ENCODE assay signal across 8 cellular contexts in the genomic region with DNA sequence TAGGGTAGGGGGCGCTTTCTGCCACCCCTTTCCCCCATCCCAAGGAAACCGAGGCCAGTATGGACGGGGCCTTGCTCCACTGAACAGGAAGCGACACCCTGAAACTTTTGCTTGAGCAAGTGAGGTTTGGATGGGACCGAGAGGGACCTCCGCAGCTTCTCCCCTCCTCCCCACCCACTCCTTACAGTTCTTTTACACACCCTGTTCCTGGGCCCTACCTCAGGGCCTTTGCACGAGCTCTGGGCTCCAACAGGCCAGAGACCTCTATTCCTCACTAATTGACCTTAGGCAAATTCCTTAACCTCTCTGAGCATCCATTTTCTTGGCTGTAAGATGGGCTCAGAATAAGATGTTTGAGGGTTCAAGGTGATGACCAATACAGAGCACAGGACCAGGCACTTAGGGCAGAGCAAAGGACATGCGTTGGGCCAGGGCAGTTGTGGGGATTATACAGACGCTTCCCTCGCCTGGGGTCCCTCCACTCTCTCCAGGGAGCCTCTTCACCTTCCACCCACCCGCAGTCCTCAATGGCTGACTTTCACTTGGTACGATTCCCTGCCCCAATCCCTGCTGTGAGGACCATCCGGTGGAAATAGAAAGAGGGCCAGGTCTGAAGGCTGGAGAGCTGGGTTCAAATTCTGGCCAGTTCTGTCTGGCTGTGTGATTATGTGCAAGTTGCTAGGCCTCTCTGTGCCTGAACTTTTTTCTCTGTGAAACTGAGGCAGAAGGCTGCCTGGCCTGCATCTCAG.
DNase-seq lines count a peak whose midpoint lies in the region; TF ChIP-seq lines count a peak whose summit lies in the region.

No MANE protein-coding gene starts in this region.

- POLR2A ChIA-PET in HEK293 (lab: Yijun Ruan, JAX) = interaction anchor here (0.5 kb wide), 1 partner anchor 273 kb away, joined by 3 read pairs; no protein-coding TSS in a partner anchor

- H3K27me3 ChIP-seq in iPS-18a (ENCODE audit: control insufficient read depth, insufficient read depth, low read length) = peaks cover 21% of the 10 kb centered on the region

- CTCF ChIA-PET in HEK293 (lab: Yijun Ruan, JAX) = interaction anchor here (0.7 kb wide), 1 partner anchor 50 kb away, joined by 3 read pairs; no protein-coding TSS in a partner anchor

- no peak overlapping the region for H3K9ac ChIP-seq in iPS-18a (ENCODE audit: low read length)

- H3K36me3 ChIP-seq in HEK293 (ENCODE audit: control insufficient read depth in 2 of 2, insufficient read depth in 1 of 2, low read length in 2 of 2) (no peaks in the 10 kb centered on the region), iPS-18a (ENCODE audit: control insufficient read depth, low read depth, low read length) (no peaks in the 10 kb centered on the region)

- DNase-seq in activated T-helper 1 cell treated with anti-CD3 and anti-CD28 coated beads, Interleukin-12 subunit alpha, Interleukin-12 subunit beta, Interleukin-2, Interleukin-4 antibody, amounts not matched to agents 30 ng/mL and 10 ng/mL and 1 ng/mL, durations not matched to agents 14 hours and 24 hours and 36 hours (ENCODE audit: low spot score) = no peak
- DNase-seq in stimulated activated CD8-positive, alpha-beta memory T cell treated with anti-CD3 and anti-CD28 coated beads, Interleukin-4, amount 100 ng/mL, for 48 hours = peak; percentile 34
- DNase-seq in islet precursor cell = no peak
- DNase-seq in DMS53 treated with DMSO at 0.1 percent for 48 hours (lab: John Stamatoyannopoulos, UW; ENCODE audit: unreplicated experiment) = no peak
- DNase-seq in NCI-H226 = no peak
- no peak for DNase-seq in SKM-1 treated with dmso at 0.1 percent for 144 hours (lab: John Stamatoyannopoulos, UW; ENCODE audit: unreplicated experiment)

- no peak overlapping the region for H3K27ac Mint-ChIP-seq in activated T-helper 1 cell treated with anti-CD3 and anti-CD28 coated beads, Interleukin-12 subunit alpha, Interleukin-12 subunit beta, Interleukin-2, Interleukin-4 antibody, amounts not matched to agents 30 ng/mL and 10 ng/mL and 1 ng/mL, durations not matched to agents 14 hours and 24 hours and 36 hours

- H3K27me3 Mint-ChIP-seq in activated T-helper 1 cell treated with anti-CD3 and anti-CD28 coated beads, Interleukin-12 subunit alpha, Interleukin-12 subunit beta, Interleukin-2, Interleukin-4 antibody, amounts not matched to agents 30 ng/mL and 10 ng/mL and 1 ng/mL, durations not matched to agents 14 hours and 24 hours and 36 hours (ENCODE audit: insufficient read depth) = peaks cover 10% of the 10 kb centered on the region

- H3K27ac ChIP-seq in HEK293 (ENCODE audit: extremely low read depth, low read depth, low read length) (no peak overlapping the region), iPS-18a (ENCODE audit: low read length) (no peak overlapping the region)

- H3K4me3 ChIP-seq in HEK293 (ENCODE audit: low read depth, low read length) (no peak overlapping the region), iPS-18a (ENCODE audit: low read length) (peak overlapping the region; percentile 54)

- no peaks in the 10 kb centered on the region for H3K36me3 Mint-ChIP-seq in activated T-helper 1 cell treated with anti-CD3 and anti-CD28 coated beads, Interleukin-12 subunit alpha, Interleukin-12 subunit beta, Interleukin-2, Interleukin-4 antibody, amounts not matched to agents 30 ng/mL and 10 ng/mL and 1 ng/mL, durations not matched to agents 14 hours and 24 hours and 36 hours (ENCODE audit: low read depth)

- H3K4me1 ChIP-seq in HEK293 (ENCODE audit: control insufficient read depth, insufficient read depth, low read length) (no peaks in the 10 kb centered on the region), iPS-18a (ENCODE audit: control insufficient read depth, low read depth, low read length) (peaks cover 9% of the 10 kb centered on the region)

- no peaks in the 10 kb centered on the region for H3K9me3 Mint-ChIP-seq in activated T-helper 1 cell treated with anti-CD3 and anti-CD28 coated beads, Interleukin-12 subunit alpha, Interleukin-12 subunit beta, Interleukin-2, Interleukin-4 antibody, amounts not matched to agents 30 ng/mL and 10 ng/mL and 1 ng/mL, durations not matched to agents 14 hours and 24 hours and 36 hours

- H3K9me3 ChIP-seq in HEK293 (ENCODE audit: control insufficient read depth, insufficient read depth, low read depth, low read length) (no peaks in the 10 kb centered on the region), iPS-18a (ENCODE audit: control insufficient read depth, low read depth, low read length) (no peaks in the 10 kb centered on the region)

- no peaks in the 10 kb centered on the region for H3K4me1 Mint-ChIP-seq in activated T-helper 1 cell treated with anti-CD3 and anti-CD28 coated beads, Interleukin-12 subunit alpha, Interleukin-12 subunit beta, Interleukin-2, Interleukin-4 antibody, amounts not matched to agents 30 ng/mL and 10 ng/mL and 1 ng/mL, durations not matched to agents 14 hours and 24 hours and 36 hours (ENCODE audit: low read depth)

- no peak for TF ChIP-seq CTCF in HEK293 (tag by site-specific recombination; IDR thresholded peaks at IDR 0.05)

- H3K4me3 Mint-ChIP-seq in activated T-helper 1 cell treated with anti-CD3 and anti-CD28 coated beads, Interleukin-12 subunit alpha, Interleukin-12 subunit beta, Interleukin-2, Interleukin-4 antibody, amounts not matched to agents 30 ng/mL and 10 ng/mL and 1 ng/mL, durations not matched to agents 14 hours and 24 hours and 36 hours = peak overlapping the region; percentile 47

- intact Hi-C loops in activated T-helper 1 cell treated with anti-CD3 and anti-CD28 coated beads, Interleukin-12 subunit alpha, Interleukin-12 subunit beta, Interleukin-2, Interleukin-4 antibody, amounts not matched to agents 30 ng/mL and 10 ng/mL and 1 ng/mL, durations not matched to agents 14 hours and 24 hours and 36 hours (cut with micrococcal nuclease) = no loop called here

TF ChIP-seq in HEK293, 187 proteins besides CTCF, POLR2A, EP300 and RAD21:
- TF ChIP-seq ZNF768 (tag by site-specific recombination; IDR thresholded peaks at IDR 0.05) = peak; percentile 76
- peak; percentile 95 for TF ChIP-seq ZNF623 (tag by site-specific recombination; IDR thresholded peaks at IDR 0.05)
- no peak for TF ChIP-seq ZNF221 (tag by site-specific recombination; IDR thresholded peaks at IDR 0.05; ENCODE audit: borderline replicate concordance)
